In genomic region chr11:77294040-77294439, GRCh38 we compare ENCODE assay signal across 7 cellular contexts. TPM values are rescaled to one million over a fixed set of nuclear protein-coding genes. Genes with fewer than 3 reads are reported as not detected.
"Had no signal": no experiment of that assay in that cellular context is flagged by ENCODE, and none has a peak within 500 bp of the region (broad histone marks: within the 10 kb centered on the region; RNA-seq: fewer than 3 reads in every experiment).

No MANE protein-coding gene starts in this region.

- DNase-seq: GDM1, GF-D8 had no signal

- H3K4me3 ChIP-seq: GM12878 had no signal

- FAIRE-seq: GM12878, GM12891, GM18507, GM19239 had no signal

- ATAC-seq: GM12878 had no signal

RNA-seq across cellular contexts. Expression of gene GDPD4, which starts 7.4 kb away (rescaled TPM):
- total RNA-seq: G401 had no signal
- polyA plus RNA-seq: GM12878 had no signal
